In genomic region chr17:1593630-1593931, GRCh38 we compare ENCODE assay signal across 1 cellular context.
TF ChIP-seq lines count a peak whose summit lies in the region.

No MANE protein-coding gene starts in this region.

TF ChIP-seq in IMR-90, 13 proteins besides CTCF, POLR2A, EP300 and RAD21:
- TF ChIP-seq MAFK (IDR thresholded peaks at IDR 0.05; ENCODE audit: low read depth, low read length) (peak; percentile 51), FOS (IDR thresholded peaks at IDR 0.05; ENCODE audit: low read depth, low read length) (no peak)
TF ChIP-seq in IMR-90: peak in this region for 1.
